1 cellular context compared by ENCODE assay signal in the genomic region with DNA sequence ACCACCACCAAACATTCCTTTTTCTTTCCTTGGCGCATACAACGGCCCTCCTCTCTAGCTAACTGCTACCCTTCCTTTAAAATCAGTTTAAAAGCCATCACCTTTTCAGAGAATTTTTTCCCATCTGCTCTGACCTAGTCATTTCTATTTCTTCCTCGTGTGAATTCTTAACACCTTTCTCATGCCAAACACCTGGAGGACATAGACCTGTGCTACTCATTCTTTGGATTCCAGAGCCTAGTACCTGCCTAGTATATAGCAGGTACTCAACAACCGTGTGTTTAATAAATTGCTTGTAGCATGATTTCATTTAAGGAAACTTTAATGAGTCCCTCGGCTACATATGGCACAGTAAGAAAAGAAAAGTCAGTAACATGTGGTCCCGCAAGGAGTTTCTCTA.
TF ChIP-seq lines count a peak whose summit lies in the region.

No MANE protein-coding gene starts in this region.

TF ChIP-seq in IMR-90, 13 proteins besides CTCF, POLR2A, EP300 and RAD21:
- TF ChIP-seq, protein P1, sequence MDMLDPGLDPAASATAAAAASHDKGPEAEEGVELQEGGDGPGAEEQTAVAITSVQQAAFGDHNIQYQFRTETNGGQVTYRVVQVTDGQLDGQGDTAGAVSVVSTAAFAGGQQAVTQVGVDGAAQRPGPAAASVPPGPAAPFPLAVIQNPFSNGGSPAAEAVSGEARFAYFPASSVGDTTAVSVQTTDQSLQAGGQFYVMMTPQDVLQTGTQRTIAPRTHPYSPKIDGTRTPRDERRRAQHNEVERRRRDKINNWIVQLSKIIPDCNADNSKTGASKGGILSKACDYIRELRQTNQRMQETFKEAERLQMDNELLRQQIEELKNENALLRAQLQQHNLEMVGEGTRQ (IDR thresholded peaks at IDR 0.05; ENCODE audit: low read depth, low read length): no peak
- TF ChIP-seq MXI1 (IDR thresholded peaks at IDR 0.05; ENCODE audit: borderline replicate concordance, low read depth, low read length) (no peak), RFX5 (IDR thresholded peaks at IDR 0.05; ENCODE audit: low read depth, low read length) (no peak), FOS (IDR thresholded peaks at IDR 0.05; ENCODE audit: low read depth, low read length) (no peak), CEBPB (IDR thresholded peaks at IDR 0.05; ENCODE audit: low read depth, low read length) (no peak), SMC3 (IDR thresholded peaks at IDR 0.05; ENCODE audit: low read depth, low read length) (no peak), CHD1 (IDR thresholded peaks at IDR 0.05; ENCODE audit: low read depth, low read length) (no peak), MAFK (IDR thresholded peaks at IDR 0.05; ENCODE audit: low read depth, low read length) (no peak), MAZ (IDR thresholded peaks at IDR 0.05; ENCODE audit: borderline replicate concordance, low read depth, low read length) (no peak), BHLHE40 (IDR thresholded peaks at IDR 0.05; ENCODE audit: low read depth, low read length) (no peak), RCOR1 (IDR thresholded peaks at IDR 0.05; ENCODE audit: insufficient replicate concordance, low read length) (no peak), NFE2L2 (IDR thresholded peaks at IDR 0.05; ENCODE audit: low read depth, low read length) (no peak)
- TF ChIP-seq, protein P2, sequence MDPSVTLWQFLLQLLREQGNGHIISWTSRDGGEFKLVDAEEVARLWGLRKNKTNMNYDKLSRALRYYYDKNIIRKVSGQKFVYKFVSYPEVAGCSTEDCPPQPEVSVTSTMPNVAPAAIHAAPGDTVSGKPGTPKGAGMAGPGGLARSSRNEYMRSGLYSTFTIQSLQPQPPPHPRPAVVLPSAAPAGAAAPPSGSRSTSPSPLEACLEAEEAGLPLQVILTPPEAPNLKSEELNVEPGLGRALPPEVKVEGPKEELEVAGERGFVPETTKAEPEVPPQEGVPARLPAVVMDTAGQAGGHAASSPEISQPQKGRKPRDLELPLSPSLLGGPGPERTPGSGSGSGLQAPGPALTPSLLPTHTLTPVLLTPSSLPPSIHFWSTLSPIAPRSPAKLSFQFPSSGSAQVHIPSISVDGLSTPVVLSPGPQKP (IDR thresholded peaks at IDR 0.05; ENCODE audit: borderline replicate concordance, low read depth, low read length): no peak
